ENCODE assay signal across 1 cellular context in genomic region chr19:2151339-2152229, GRCh38.
TF ChIP-seq lines count a peak whose summit lies in the region.

AP3D1 (minus strand) TSS chr19:2151566; CDS start chr19:2151334, 232 bp downstream.

TF ChIP-seq in H1, 55 proteins besides CTCF, POLR2A, EP300 and RAD21 (continued from another document):
- TF ChIP-seq GABPA (IDR thresholded peaks at IDR 0.05; ENCODE audit: borderline replicate concordance, insufficient read depth, low read length) (no peak), ATF3 (IDR thresholded peaks at IDR 0.05; ENCODE audit: insufficient read depth, low read depth, low read length) (no peak), RNF2 (IDR thresholded peaks at IDR 0.05; ENCODE audit: borderline replicate concordance, low read depth, low read length, missing control alignments, poor library complexity, severe bottlenecking) (no peak), BACH1 (IDR thresholded peaks at IDR 0.05; ENCODE audit: low read length) (peak; percentile 69), GTF2F1 (IDR thresholded peaks at IDR 0.05; ENCODE audit: borderline replicate concordance, low read depth, low read length) (no peak), RFX5 (IDR thresholded peaks at IDR 0.05; ENCODE audit: borderline replicate concordance, low read depth, low read length) (no peak), YY1 (IDR thresholded peaks at IDR 0.05; ENCODE audit: low read depth, low read length) (peak; percentile 96), CBX5 (IDR thresholded peaks at IDR 0.05; ENCODE audit: low read depth, low read length) (no peak), RXRA (IDR thresholded peaks at IDR 0.05; ENCODE audit: insufficient read depth, low read depth, low read length) (no peak), CBX8 (IDR thresholded peaks at IDR 0.05; ENCODE audit: borderline replicate concordance, low read depth, low read length) (no peak), TAF1 (IDR thresholded peaks at IDR 0.05; ENCODE audit: low read depth, low read length) (peak; percentile 55; the same call in 1 of the 2 replicates), CTBP2 (IDR thresholded peaks at IDR 0.05; ENCODE audit: borderline replicate concordance, insufficient read depth, insufficient read length, low read length) (no peak), TAF7 (optimal IDR thresholded peaks at IDR 0.05; ENCODE audit: borderline replicate concordance, low read depth, low read length) (no peak), SIN3A (conservative IDR thresholded peaks at IDR 0.05 in 1 of 2, IDR thresholded peaks at IDR 0.05 in 1 of 2; ENCODE audit: low read depth in 1 of 2, low read length in 2 of 2) (peak; percentile 93 to 99), CREB1 (IDR thresholded peaks at IDR 0.05) (peak; percentile 59; the same call in 1 of the 2 replicates), KDM5A (IDR thresholded peaks at IDR 0.05; ENCODE audit: low read length) (no peak), POU5F1 (IDR thresholded peaks at IDR 0.05; ENCODE audit: low read depth, low read length) (no peak), ZNF274 (IDR thresholded peaks at IDR 0.05; ENCODE audit: borderline replicate concordance, extremely low read depth, low read length) (no peak), SUZ12 (IDR thresholded peaks at IDR 0.05; ENCODE audit: low read length) (no peak), TEAD4 (IDR thresholded peaks at IDR 0.05; ENCODE audit: low read depth, low read length) (no peak), SRF (IDR thresholded peaks at IDR 0.05; ENCODE audit: low read depth, low read length) (no peak), EGR1 (IDR thresholded peaks at IDR 0.05; ENCODE audit: borderline replicate concordance, low read depth, low read length) (no peak), CHD2 (IDR thresholded peaks at IDR 0.05; ENCODE audit: low read length) (no peak), JUND (IDR thresholded peaks at IDR 0.05; ENCODE audit: low read length) (no peak), SIRT6 (IDR thresholded peaks at IDR 0.05; ENCODE audit: low read length) (no peak), BCL11A (IDR thresholded peaks at IDR 0.05; ENCODE audit: low read depth in 2 of 2, low read length in 2 of 2) (no peak), SIX5 (IDR thresholded peaks at IDR 0.05; ENCODE audit: low read depth, low read length) (no peak), SP4 (IDR thresholded peaks at IDR 0.05; ENCODE audit: low read length) (peak; percentile 79; the same call in 1 of the 2 replicates), ATF2 (IDR thresholded peaks at IDR 0.05; ENCODE audit: low read length) (no peak), TCF12 (IDR thresholded peaks at IDR 0.05; ENCODE audit: low read depth, low read length) (no peak), RBBP5 (IDR thresholded peaks at IDR 0.05; ENCODE audit: borderline replicate concordance, low read depth, low read length) (no peak), SP1 (IDR thresholded peaks at IDR 0.05; ENCODE audit: low read depth, low read length) (peak; percentile 85; the same call in 1 of the 2 replicates), NANOG (IDR thresholded peaks at IDR 0.05; ENCODE audit: insufficient read depth, low read depth, low read length, poor library complexity, severe bottlenecking) (no peak), USF2 (IDR thresholded peaks at IDR 0.05; ENCODE audit: low read length) (peak; percentile 41; the same call in 1 of the 2 replicates), NRF1 (IDR thresholded peaks at IDR 0.05; ENCODE audit: low read depth, low read length) (no peak), TBP (IDR thresholded peaks at IDR 0.05; ENCODE audit: low read depth, low read length) (no peak), SAP30 (IDR thresholded peaks at IDR 0.05; ENCODE audit: insufficient read depth, insufficient replicate concordance, low read length) (peak; percentile 93), MAX (IDR thresholded peaks at IDR 0.05) (peak; percentile 98), MAFK (IDR thresholded peaks at IDR 0.05; ENCODE audit: low read depth, low read length) (no peak), CHD1 (IDR thresholded peaks at IDR 0.05; ENCODE audit: low read depth, low read length) (no peak), HDAC6 (IDR thresholded peaks at IDR 0.05; ENCODE audit: low read depth, low read length) (no peak), SP2 (IDR thresholded peaks at IDR 0.05; ENCODE audit: low read length) (no peak), E2F6 (IDR thresholded peaks at IDR 0.05) (no peak), CHD7 (IDR thresholded peaks at IDR 0.05; ENCODE audit: insufficient replicate concordance, low read length) (no peak), BRCA1 (IDR thresholded peaks at IDR 0.05; ENCODE audit: low read depth, low read length) (no peak), CEBPB (IDR thresholded peaks at IDR 0.05; ENCODE audit: low read depth, low read length) (no peak), EZH2 (IDR thresholded peaks at IDR 0.05; ENCODE audit: low read depth, low read length, severe bottlenecking) (no peak), PHF8 (conservative IDR thresholded peaks at IDR 0.05; ENCODE audit: low read depth, low read length) (0 out of 2 replicates have a peak, but pooled peaks have one; percentile 58), HDAC2 (IDR thresholded peaks at IDR 0.05; ENCODE audit: borderline replicate concordance in 1 of 2, low read depth in 2 of 2, low read length in 2 of 2) (peak in 1 of 2 experiments; percentile 47; a peak in 1 of 4 replicates), POLR2AphosphoS5 (IDR thresholded peaks at IDR 0.05; ENCODE audit: low read depth, low read length) (peak; percentile 46; the same call in 1 of the 2 replicates)
TF ChIP-seq in H1: peak in this region for 13.
